In the genomic region with DNA sequence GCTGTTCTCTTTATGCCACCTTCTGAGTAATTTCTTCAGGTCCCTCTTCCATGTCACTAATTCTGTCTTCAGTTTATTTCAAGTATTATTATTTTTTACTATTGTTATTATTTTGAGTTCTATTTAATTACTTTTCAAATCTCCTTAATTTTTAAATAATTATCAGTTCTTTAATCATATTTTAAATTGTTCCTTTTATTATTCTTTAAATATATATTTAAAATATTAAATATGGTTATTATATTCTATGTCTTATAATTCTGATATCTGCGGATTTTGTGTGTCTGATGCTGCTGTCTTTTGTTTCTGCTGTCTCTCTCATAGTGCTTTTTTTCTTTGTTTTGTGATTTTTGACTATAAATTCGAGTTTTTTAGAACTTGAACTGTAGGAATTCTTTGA, we compare ENCODE assay signal across 19 cellular contexts. TPM values are rescaled to one million over a fixed set of nuclear protein-coding genes. Genes with fewer than 3 reads are reported as not detected.
DNase-seq lines count a peak whose midpoint lies in the region; FAIRE-seq and TF ChIP-seq lines count a peak whose summit lies in the region.
"Had no signal": no experiment of that assay in that cellular context is flagged by ENCODE, and none has a peak within 500 bp of the region (broad histone marks: within the 10 kb centered on the region; RNA-seq: fewer than 3 reads in every experiment).

No MANE protein-coding gene starts in this region.

- H3K27ac Mint-ChIP-seq in T-helper 1 cell treated with Interleukin-12 subunit alpha and Interleukin-12 subunit beta and Interleukin-4 antibody, amounts not matched to agents 30 μg/mL and 1 μg/mL, for 36 hours = no peak overlapping the region
- no peak overlapping the region for H3K27ac Mint-ChIP-seq in activated T-helper 1 cell treated with anti-CD3 and anti-CD28 coated beads, Interleukin-12 subunit alpha, Interleukin-12 subunit beta, Interleukin-2, Interleukin-4 antibody, amounts not matched to agents 30 ng/mL and 10 ng/mL and 1 ng/mL, durations not matched to agents 14 hours and 24 hours and 36 hours
- H3K27ac Mint-ChIP-seq in mesothelial cell of epicardium = peak overlapping the region; percentile 36

- peaks cover 39% of the 10 kb centered on the region for H3K4me1 Mint-ChIP-seq in T-helper 1 cell treated with Interleukin-12 subunit alpha and Interleukin-12 subunit beta and Interleukin-4 antibody, amounts not matched to agents 30 μg/mL and 1 μg/mL, for 36 hours (ENCODE audit: low read depth)
- peaks cover 52% of the 10 kb centered on the region for H3K4me1 Mint-ChIP-seq in activated T-helper 1 cell treated with anti-CD3 and anti-CD28 coated beads, Interleukin-12 subunit alpha, Interleukin-12 subunit beta, Interleukin-2, Interleukin-4 antibody, amounts not matched to agents 30 ng/mL and 10 ng/mL and 1 ng/mL, durations not matched to agents 14 hours and 24 hours and 36 hours (ENCODE audit: low read depth)
- peaks cover 45% of the 10 kb centered on the region for H3K4me1 Mint-ChIP-seq in mesothelial cell of epicardium

- H3K9me3 Mint-ChIP-seq in T-helper 1 cell treated with Interleukin-12 subunit alpha and Interleukin-12 subunit beta and Interleukin-4 antibody, amounts not matched to agents 30 μg/mL and 1 μg/mL, for 36 hours = no peaks in the 10 kb centered on the region
- H3K9me3 Mint-ChIP-seq in activated T-helper 1 cell treated with anti-CD3 and anti-CD28 coated beads, Interleukin-12 subunit alpha, Interleukin-12 subunit beta, Interleukin-2, Interleukin-4 antibody, amounts not matched to agents 30 ng/mL and 10 ng/mL and 1 ng/mL, durations not matched to agents 14 hours and 24 hours and 36 hours = no peaks in the 10 kb centered on the region
- no peaks in the 10 kb centered on the region for H3K9me3 Mint-ChIP-seq in mesothelial cell of epicardium

- FAIRE-seq in G401.6 (lab: Jason Lieb, UNC) = peak; percentile 15

- intact Hi-C loops in activated T-helper 1 cell treated with anti-CD3 and anti-CD28 coated beads, Interleukin-12 subunit alpha, Interleukin-12 subunit beta, Interleukin-2, Interleukin-4 antibody, amounts not matched to agents 30 ng/mL and 10 ng/mL and 1 ng/mL, durations not matched to agents 14 hours and 24 hours and 36 hours (cut with micrococcal nuclease) = loop anchor here (5.0 to 10.0 kb wide), 4 partner anchors 341 to 1199 kb away; a partner anchor contains a TSS
- intact Hi-C loops in posterior vena cava (cut with DNase I) = no loop called here

- no peak for TF ChIP-seq CTCF in mesothelial cell of epicardium (IDR thresholded peaks at IDR 0.05; ENCODE audit: unreplicated experiment)

- peak overlapping the region; percentile 32 for H3K4me3 Mint-ChIP-seq in T-helper 1 cell treated with Interleukin-12 subunit alpha and Interleukin-12 subunit beta and Interleukin-4 antibody, amounts not matched to agents 30 μg/mL and 1 μg/mL, for 36 hours
- peak overlapping the region; percentile 40 for H3K4me3 Mint-ChIP-seq in activated T-helper 1 cell treated with anti-CD3 and anti-CD28 coated beads, Interleukin-12 subunit alpha, Interleukin-12 subunit beta, Interleukin-2, Interleukin-4 antibody, amounts not matched to agents 30 ng/mL and 10 ng/mL and 1 ng/mL, durations not matched to agents 14 hours and 24 hours and 36 hours
- H3K4me3 Mint-ChIP-seq in mesothelial cell of epicardium = peak overlapping the region; percentile 24

- DNase-seq in T-helper 1 cell (no peak), mesothelial cell of epicardium (ENCODE audit: low spot score in 2 of 2, unreplicated experiment in 2 of 2) (no peak), posterior vena cava (ENCODE audit: low spot score) (no peak), NCI-H446 (lab: John Stamatoyannopoulos, UW) (no peak), DMS 273 (lab: John Stamatoyannopoulos, UW; ENCODE audit: unreplicated experiment) (no peak)
- DNase-seq in activated T-helper 1 cell treated with anti-CD3 and anti-CD28 coated beads, Interleukin-12 subunit alpha, Interleukin-12 subunit beta, Interleukin-2, Interleukin-4 antibody, amounts not matched to agents 30 ng/mL and 10 ng/mL and 1 ng/mL, durations not matched to agents 14 hours and 24 hours and 36 hours (ENCODE audit: low spot score) = no peak
- DNase-seq: activated CD8-positive, alpha-beta memory T cell treated with anti-CD3 and anti-CD28 coated beads, Interleukin-2, amount 50 U/mL, for 48 hours; GF-D8; hippocampal formation; KG1; mucosa of descending colon; NCI-H1436; NCI-H345; psoas muscle; substantia nigra had no signal

- H3K27me3 Mint-ChIP-seq in T-helper 1 cell treated with Interleukin-12 subunit alpha and Interleukin-12 subunit beta and Interleukin-4 antibody, amounts not matched to agents 30 μg/mL and 1 μg/mL, for 36 hours (ENCODE audit: low read depth) = no peaks in the 10 kb centered on the region
- H3K27me3 Mint-ChIP-seq in activated T-helper 1 cell treated with anti-CD3 and anti-CD28 coated beads, Interleukin-12 subunit alpha, Interleukin-12 subunit beta, Interleukin-2, Interleukin-4 antibody, amounts not matched to agents 30 ng/mL and 10 ng/mL and 1 ng/mL, durations not matched to agents 14 hours and 24 hours and 36 hours (ENCODE audit: insufficient read depth) = no peaks in the 10 kb centered on the region
- no peaks in the 10 kb centered on the region for H3K27me3 Mint-ChIP-seq in mesothelial cell of epicardium (ENCODE audit: low read depth)

- peaks cover 30% of the 10 kb centered on the region for H3K36me3 Mint-ChIP-seq in T-helper 1 cell treated with Interleukin-12 subunit alpha and Interleukin-12 subunit beta and Interleukin-4 antibody, amounts not matched to agents 30 μg/mL and 1 μg/mL, for 36 hours (ENCODE audit: low read depth)
- peaks cover 35% of the 10 kb centered on the region for H3K36me3 Mint-ChIP-seq in activated T-helper 1 cell treated with anti-CD3 and anti-CD28 coated beads, Interleukin-12 subunit alpha, Interleukin-12 subunit beta, Interleukin-2, Interleukin-4 antibody, amounts not matched to agents 30 ng/mL and 10 ng/mL and 1 ng/mL, durations not matched to agents 14 hours and 24 hours and 36 hours (ENCODE audit: low read depth)
- H3K36me3 Mint-ChIP-seq in mesothelial cell of epicardium = peaks cover 4% of the 10 kb centered on the region

RNA-seq across cellular contexts. Expression of a gene that starts 2.2 kb away (rescaled TPM):
- 79.7 and 82.7 TPM in 2 replicates for total RNA-seq in activated T-helper 1 cell treated with anti-CD3 and anti-CD28 coated beads, Interleukin-12 subunit alpha, Interleukin-12 subunit beta, Interleukin-2, Interleukin-4 antibody, amounts not matched to agents 30 ng/mL and 10 ng/mL and 1 ng/mL, durations not matched to agents 14 hours and 24 hours and 36 hours
- total RNA-seq in mesothelial cell of epicardium (31.1 to 32.7 TPM (median 31.4 TPM) in 3 replicates), posterior vena cava (10 to 100 TPM; 15.5 to 17.0 TPM)

RNA-seq across cellular contexts. Expression of a gene that starts 3.7 kb away (rescaled TPM):
- 69.8 and 71.0 TPM in 2 replicates for total RNA-seq in activated T-helper 1 cell treated with anti-CD3 and anti-CD28 coated beads, Interleukin-12 subunit alpha, Interleukin-12 subunit beta, Interleukin-2, Interleukin-4 antibody, amounts not matched to agents 30 ng/mL and 10 ng/mL and 1 ng/mL, durations not matched to agents 14 hours and 24 hours and 36 hours
- 29.7 to 32.2 TPM (median 30.0 TPM) in 3 replicates for total RNA-seq in mesothelial cell of epicardium
- total RNA-seq in posterior vena cava = 10 to 100 TPM; 45.0 to 53.4 TPM

RNA-seq across cellular contexts. Expression of a gene that starts 12.3 kb away (rescaled TPM):
- not detected in 2 replicates for total RNA-seq in activated T-helper 1 cell treated with anti-CD3 and anti-CD28 coated beads, Interleukin-12 subunit alpha, Interleukin-12 subunit beta, Interleukin-2, Interleukin-4 antibody, amounts not matched to agents 30 ng/mL and 10 ng/mL and 1 ng/mL, durations not matched to agents 14 hours and 24 hours and 36 hours
- total RNA-seq in mesothelial cell of epicardium (not detected in 3 replicates), posterior vena cava (not detected)
- total RNA-seq: fibroblast of lung, psoas muscle, SJSA1 had no signal

RNA-seq across cellular contexts. Expression of a gene that starts 49.6 kb away (rescaled TPM):
- not detected in 2 replicates for total RNA-seq in activated T-helper 1 cell treated with anti-CD3 and anti-CD28 coated beads, Interleukin-12 subunit alpha, Interleukin-12 subunit beta, Interleukin-2, Interleukin-4 antibody, amounts not matched to agents 30 ng/mL and 10 ng/mL and 1 ng/mL, durations not matched to agents 14 hours and 24 hours and 36 hours
- 0.58 to 0.68 TPM in 2 of 3 replicates, not detected in the other for total RNA-seq in mesothelial cell of epicardium
- not detected for total RNA-seq in posterior vena cava
- total RNA-seq: fibroblast of lung, psoas muscle, SJSA1 had no signal
